In the genomic region with DNA sequence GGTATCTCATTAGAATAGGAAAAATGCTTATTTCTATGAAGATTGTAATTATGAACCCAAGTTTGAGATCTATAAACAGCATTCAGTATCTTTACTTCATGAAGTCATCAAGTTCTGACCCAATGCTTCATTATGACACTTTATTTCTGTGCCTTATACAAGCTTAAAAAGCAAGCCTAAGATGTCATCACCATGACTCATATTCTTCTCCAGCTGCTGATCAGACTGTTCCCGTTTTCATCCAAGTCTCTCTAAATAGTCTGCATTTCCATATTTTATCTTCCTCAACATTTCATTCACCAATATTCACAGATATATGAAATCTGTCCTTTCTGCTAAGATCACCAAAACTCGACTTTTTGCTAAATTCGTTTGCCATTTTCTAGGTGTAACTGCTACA, we compare ENCODE assay signal across 22 cellular contexts.
"Had no signal": no experiment of that assay in that cellular context is flagged by ENCODE, and none has a peak within 500 bp of the region (broad histone marks: within the 10 kb centered on the region; RNA-seq: fewer than 3 reads in every experiment).

No MANE protein-coding gene starts in this region.

- FAIRE-seq: endothelial cell of umbilical vein, urothelium cell line had no signal

- H3K4me2 ChIP-seq: hepatocyte, smooth muscle cell had no signal

- ATAC-seq: left colon, left ventricle myocardium superior had no signal

- H3K27ac ChIP-seq: colonic mucosa, hepatocyte, neutrophil, suprapubic skin, thyroid gland had no signal

- H3K9me3 Mint-ChIP-seq: type B pancreatic cell had no signal

- H3K27me3 Mint-ChIP-seq: naive B cell, type B pancreatic cell had no signal

- H3K9me3 ChIP-seq: colonic mucosa, neutrophil, thyroid gland had no signal

- H3K4me1 ChIP-seq: colonic mucosa, suprapubic skin, thyroid gland had no signal

- DNase-seq: colonic mucosa; dermis blood vessel endothelial cell; erythroblast; foreskin melanocyte; left colon; left ventricle myocardium superior; mesenchymal stem cell; midbrain; naive B cell; posterior cingulate gyrus; stimulated activated CD4-positive, alpha-beta T cell treated with anti-CD3 and anti-CD28 coated beads, Interleukin-2, amount 100 ng/mL, for 48 hours; stimulated activated naive CD4-positive, alpha-beta T cell treated with Interleukin-2 at 50 U/mL for 16 hours; thyroid gland had no signal

- H3K36me3 ChIP-seq: colonic mucosa, neutrophil, suprapubic skin, thyroid gland had no signal

- H3K4me3 ChIP-seq: colonic mucosa, hepatocyte, lung, smooth muscle cell, suprapubic skin, thyroid gland had no signal

- H3K79me2 ChIP-seq: hepatocyte had no signal

- H3K4me3 Mint-ChIP-seq: naive B cell, nephron, type B pancreatic cell had no signal

- H3K27ac Mint-ChIP-seq: naive B cell, nephron, type B pancreatic cell had no signal

- H3K27me3 ChIP-seq: colonic mucosa, hepatocyte, neutrophil, suprapubic skin, thyroid gland had no signal

- H3K4me1 Mint-ChIP-seq: naive B cell, nephron had no signal

- H2AFZ ChIP-seq: hepatocyte had no signal

- H3K36me3 Mint-ChIP-seq: naive B cell, type B pancreatic cell had no signal
